In genomic region chr17:1073241-1073962, GRCh38 we compare ENCODE assay signal across 26 cellular contexts.
DNase-seq lines count a peak whose midpoint lies in the region; ATAC-seq and TF ChIP-seq lines count a peak whose summit lies in the region.
"Had no signal": no experiment of that assay in that cellular context is flagged by ENCODE, and none has a peak within 500 bp of the region (broad histone marks: within the 10 kb centered on the region; RNA-seq: fewer than 3 reads in every experiment).

No MANE protein-coding gene starts in this region.

- no peak overlapping the region for H3K4me3 ChIP-seq in HCT116 (replicated peaks in 1 of 2; ENCODE audit: low read depth in 1 of 2, low read length in 2 of 2)
- H3K4me3 ChIP-seq in Panc1 (ENCODE audit: low read depth in 2 of 2, low read length in 2 of 2), result no peak overlapping the region
- H3K4me3 ChIP-seq in lower lobe of right lung, result no peak overlapping the region
- H3K4me3 ChIP-seq in lower leg skin (ENCODE audit: low read depth, poor library complexity, severe bottlenecking), result no peak overlapping the region
- H3K4me3 ChIP-seq: dorsolateral prefrontal cortex, GM23248, hepatocyte, K562, right atrium auricular region, testis had no signal

- intact Hi-C loops in HCT116 (cut with micrococcal nuclease) (no loop called here), Panc1 (cut with micrococcal nuclease; ENCODE audit: unreplicated experiment) (no loop called here), lower lobe of right lung (cut with DNase I) (no loop called here), lower leg skin (cut with DNase I; ENCODE audit: low total_unique reads) (no loop called here)

- no peaks in the 10 kb centered on the region for H3K27me3 ChIP-seq in HCT116 (ENCODE audit: insufficient read depth, low read length)
- no peaks in the 10 kb centered on the region for H3K27me3 ChIP-seq in Panc1 (ENCODE audit: control insufficient read depth, insufficient read depth, low read length)
- no peaks in the 10 kb centered on the region for H3K27me3 ChIP-seq in lower lobe of right lung (ENCODE audit: low read depth)
- H3K27me3 ChIP-seq: foreskin keratinocyte, hepatocyte, right atrium auricular region, testis had no signal

- no peaks in the 10 kb centered on the region for H3K9me2 ChIP-seq in HCT116 (ENCODE audit: insufficient read depth)

- TF ChIP-seq RAD21 in HCT116 (IDR thresholded peaks at IDR 0.05; ENCODE audit: low read depth), result no peak

- H3K79me2 ChIP-seq in HCT116 (ENCODE audit: insufficient read depth, low read length), result no peaks in the 10 kb centered on the region
- H3K79me2 ChIP-seq: hepatocyte had no signal

- DNase-seq in NCI-H1105 treated with DMSO at 0.1 percent for 48 hours (lab: John Stamatoyannopoulos, UW) (peak; percentile 1), NCI-H1105 (lab: John Stamatoyannopoulos, UW) (no peak), HCT116 (ENCODE audit: low read depth, low spot score) (no peak), Panc1 (ENCODE audit: low read depth, low spot score) (no peak), lower lobe of right lung (peak; percentile 34), lower leg skin (ENCODE audit: low spot score in 2 of 2) (no peak)
- DNase-seq: activated CD8-positive, alpha-beta T cell treated with anti-CD3 and anti-CD28 coated beads, Interleukin-2, amount 10 ng/mL, durations not matched to agents 7 days and 5 days; activated naive CD4-positive, alpha-beta T cell treated with anti-CD3 and anti-CD28 coated beads, Interleukin-2, amount 10 ng/mL, durations not matched to agents 7 days and 5 days; activated T-cell treated with anti-CD3 and anti-CD28 coated beads, Interleukin-2, amount 50 U/mL, for 4 hours; Calu3; central memory CD4-positive, alpha-beta T cell; foreskin keratinocyte; GM23248; naive B cell; NCI-H2227 treated with DMSO at 0.1 percent for 48 hours; T1000; testis had no signal

- CTCF ChIA-PET in HCT116 (lab: Charles Lee) (interaction anchor here (1.0 to 1.7 kb wide), 2 partner anchors 15 to 17 kb away, joined by 4 to 5 read pairs; no protein-coding TSS in a partner anchor), Panc1 (lab: Charles Lee) (no interaction called here)

- H3K27ac ChIP-seq in HCT116 (ENCODE audit: low read depth, low read length), result no peak overlapping the region
- H3K27ac ChIP-seq in Panc1 (ENCODE audit: low read length), result no peak overlapping the region
- H3K27ac ChIP-seq in lower lobe of right lung, result no peak overlapping the region
- H3K27ac ChIP-seq: epithelial cell of prostate, foreskin keratinocyte, GM23248, hepatocyte, testis had no signal

- POLR2A ChIA-PET in HCT116 (lab: Charles Lee) (no interaction called here), Panc1 (lab: Charles Lee) (no interaction called here)

- H3K36me3 ChIP-seq in HCT116 (ENCODE audit: control insufficient read depth in 1 of 2, insufficient read depth in 2 of 2, low read length in 2 of 2), result peaks cover 0 to 5% of the 10 kb centered on the region in 2 experiments; a peak in 3 of 4 replicates
- H3K36me3 ChIP-seq in Panc1 (ENCODE audit: control insufficient read depth, insufficient read depth, low read length), result no peaks in the 10 kb centered on the region; the same call in none of the 2 replicates
- peaks cover 86% of the 10 kb centered on the region for H3K36me3 ChIP-seq in lower lobe of right lung

- RAD21 ChIA-PET in HCT116 (lab: Charles Lee; ENCODE audit: low non-redundant PET in 1 of 2, low total read pairs in 2 of 2, uncharacterized antibody in 2 of 2, unreplicated experiment in 2 of 2), result no interaction called here

- H3K4me2 ChIP-seq in HCT116 (ENCODE audit: low read length), result no peak overlapping the region
- H3K4me2 ChIP-seq: hepatocyte had no signal

- no peak overlapping the region for H2AFZ ChIP-seq in HCT116 (ENCODE audit: low read depth, low read length, poor library complexity, severe bottlenecking)
- H2AFZ ChIP-seq: GM23248, hepatocyte had no signal

- BruUV-seq in HCT116 (replicated peaks; lab: Mats Ljungman, UMichigan) (no TSS peak), Panc1 (replicated peaks; lab: Mats Ljungman, UMichigan) (no TSS peak)

- TF ChIP-seq POLR2A in HCT116 (IDR thresholded peaks at IDR 0.05; ENCODE audit: borderline replicate concordance, extremely low read depth, insufficient read depth, insufficient read length) (no peak), lower leg skin (IDR thresholded peaks at IDR 0.05) (no peak)

- TF ChIP-seq CTCF in HCT116 (IDR thresholded peaks at IDR 0.05 in 2 of 3, conservative IDR thresholded peaks at IDR 0.05 in 1 of 3; ENCODE audit: borderline replicate concordance in 1 of 3, insufficient read depth in 1 of 3, low read depth in 2 of 3, low read length in 2 of 3) (no peak), Panc1 (IDR thresholded peaks at IDR 0.05) (no peak), lower lobe of right lung (IDR thresholded peaks at IDR 0.05) (no peak), lower leg skin (IDR thresholded peaks at IDR 0.05) (no peak)

- no peak overlapping the region for H3K9ac ChIP-seq in HCT116 (ENCODE audit: low read length)
- H3K9ac ChIP-seq: GM23248 had no signal

- ATAC-seq in HCT116, result 0 out of 2 replicates have a peak, but pooled peaks have one; percentile 22
- peak; percentile 40; the same call in 1 of the 2 replicates for ATAC-seq in Panc1
- no peak for ATAC-seq in lower lobe of right lung
- no peak for ATAC-seq in HG03139 (IDR thresholded peaks at IDR 0.05; ENCODE audit: unreplicated experiment)
- ATAC-seq in HG02588 (IDR thresholded peaks at IDR 0.05; ENCODE audit: unreplicated experiment), result no peak
- ATAC-seq: activated CD4-positive, CD25-positive, alpha-beta regulatory T cell treated with anti-CD3 and anti-CD28 coated beads, Interleukin-2, amount 50 U/mL, for 24 hours; activated CD8-positive, alpha-beta T cell treated with anti-CD3 and anti-CD28 coated beads, Interleukin-2, amount 10 ng/mL, durations not matched to agents 7 days and 5 days; activated T-cell treated with anti-CD3 and anti-CD28 coated beads, Interleukin-2, amount 50 U/mL, for 4 hours; foreskin keratinocyte; K562; stimulated activated memory B cell treated with anti-CD40 and anti-IgM and Interleukin-4, amounts not matched to agents 10 μg/mL and 1 μg/mL and 100 μg/mL, for 72 hours had no signal

- in situ Hi-C loops in Panc1 (cut with HindIII; ENCODE audit: low pct_unique_long_range_greater_than_20kb, low sequenced_read_pairs), result no loop called here

- no peaks in the 10 kb centered on the region for H4K20me1 ChIP-seq in HCT116 (ENCODE audit: insufficient read depth)

- 93 to 94% methylated on average over 21 to 23 of the region's 25 CpGs for WGBS in lower leg skin, 2 donors

- H3K4me1 ChIP-seq in HCT116 (ENCODE audit: control insufficient read depth in 1 of 2, insufficient read depth in 2 of 2, low read length in 2 of 2) (no peaks in the 10 kb centered on the region), Panc1 (ENCODE audit: control insufficient read depth, insufficient read depth, low read length) (no peaks in the 10 kb centered on the region), lower lobe of right lung (no peaks in the 10 kb centered on the region)
- H3K4me1 ChIP-seq: foreskin keratinocyte, testis had no signal

- H3K9me3 ChIP-seq in HCT116 (ENCODE audit: control insufficient read depth in 1 of 2, insufficient read depth in 1 of 2, low read depth in 1 of 2, low read length in 2 of 2) (no peaks in the 10 kb centered on the region), Panc1 (ENCODE audit: control insufficient read depth, insufficient read depth, low read depth, low read length) (no peaks in the 10 kb centered on the region), lower lobe of right lung (no peaks in the 10 kb centered on the region)
- H3K9me3 ChIP-seq: right atrium auricular region, testis had no signal

TF ChIP-seq in HCT116, 20 proteins besides CTCF, POLR2A, EP300 and RAD21:
- TF ChIP-seq CEBPB (IDR thresholded peaks at IDR 0.05; ENCODE audit: low read depth), result no peak
- no peak for TF ChIP-seq TCF7L2 (IDR thresholded peaks at IDR 0.05; ENCODE audit: borderline replicate concordance, extremely low read depth, insufficient read depth, insufficient read length)
- no peak for TF ChIP-seq ZNF274 (IDR thresholded peaks at IDR 0.05; ENCODE audit: low read depth, low read length)
- no peak for TF ChIP-seq ATF3 (IDR thresholded peaks at IDR 0.05)
- TF ChIP-seq SIN3A (IDR thresholded peaks at IDR 0.05; ENCODE audit: low read depth), result no peak
- no peak for TF ChIP-seq MAX (IDR thresholded peaks at IDR 0.05)
- no peak for TF ChIP-seq FOSL1 (IDR thresholded peaks at IDR 0.05; ENCODE audit: low read depth)
- no peak for TF ChIP-seq SP1 (IDR thresholded peaks at IDR 0.05; ENCODE audit: low read depth)
- TF ChIP-seq EZH2 (IDR thresholded peaks at IDR 0.05), result no peak

Comparison
In these comparisons a context has a peak if more than half of its experiments do, and no peak if none do; other contexts are left out.
1. DNase-seq: peak in NCI-H1105 treated with DMSO at 0.1 percent for 48 hours (single experiment) and lower lobe of right lung (single experiment); none in NCI-H1105 (single experiment), HCT116 (single experiment), Panc1 (single experiment) and lower leg skin (0 of 2).
2. ATAC-seq: peak in HCT116 (single experiment) and Panc1 (single experiment); none in lower lobe of right lung (0 of 2), HG03139 (single experiment) and HG02588 (single experiment).